1 cellular context compared by ENCODE assay signal in the genomic region with DNA sequence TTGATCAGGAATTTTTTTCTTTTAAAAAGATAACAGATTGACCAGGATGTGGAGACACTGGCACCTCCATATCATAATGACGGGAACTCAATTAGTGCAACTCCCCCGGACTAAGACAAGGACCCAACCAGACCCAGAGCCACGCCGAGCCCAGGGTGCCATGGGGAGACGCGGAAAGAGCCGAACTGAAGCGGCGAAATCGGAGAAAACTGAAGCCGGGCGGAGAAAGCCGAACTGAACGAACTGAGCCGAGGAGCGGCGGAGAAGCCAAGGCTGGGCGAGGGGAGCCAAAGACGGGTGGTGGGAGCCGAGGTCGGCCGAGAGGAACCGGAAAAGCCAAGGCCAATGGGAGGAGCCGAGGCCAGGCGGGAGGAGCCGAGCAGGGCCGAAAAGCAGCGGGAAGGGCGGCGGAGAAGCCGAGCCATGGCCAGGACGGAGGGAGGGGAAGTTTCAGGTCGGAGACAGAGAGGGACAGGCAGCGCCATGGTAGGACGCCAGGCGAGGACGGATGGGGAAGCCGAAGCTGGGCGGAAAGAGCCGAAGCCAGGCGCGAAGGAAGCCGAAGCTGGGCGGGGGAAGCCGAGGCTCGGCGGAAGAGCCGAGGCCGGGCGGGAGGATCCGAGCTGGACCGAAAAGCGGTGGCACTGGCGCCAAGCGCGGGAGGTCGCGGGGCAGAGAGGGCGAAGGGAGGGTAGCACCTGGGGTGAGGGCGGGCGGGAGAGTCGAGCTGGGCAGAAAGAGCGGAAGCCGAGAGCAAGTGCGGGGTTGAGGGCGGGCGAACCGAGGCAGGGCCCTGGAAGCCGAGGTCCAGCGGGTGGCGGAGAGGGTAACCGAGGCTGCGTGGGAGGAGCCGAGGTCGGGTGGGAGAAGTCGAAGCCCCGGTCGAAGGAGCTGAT.
TF ChIP-seq lines count a peak whose summit lies in the region.

No MANE protein-coding gene starts in this region.

TF ChIP-seq in HEK293, 187 proteins besides CTCF, POLR2A, EP300 and RAD21 (continued from another document and continues in another):
- TF ChIP-seq, protein P1, sequence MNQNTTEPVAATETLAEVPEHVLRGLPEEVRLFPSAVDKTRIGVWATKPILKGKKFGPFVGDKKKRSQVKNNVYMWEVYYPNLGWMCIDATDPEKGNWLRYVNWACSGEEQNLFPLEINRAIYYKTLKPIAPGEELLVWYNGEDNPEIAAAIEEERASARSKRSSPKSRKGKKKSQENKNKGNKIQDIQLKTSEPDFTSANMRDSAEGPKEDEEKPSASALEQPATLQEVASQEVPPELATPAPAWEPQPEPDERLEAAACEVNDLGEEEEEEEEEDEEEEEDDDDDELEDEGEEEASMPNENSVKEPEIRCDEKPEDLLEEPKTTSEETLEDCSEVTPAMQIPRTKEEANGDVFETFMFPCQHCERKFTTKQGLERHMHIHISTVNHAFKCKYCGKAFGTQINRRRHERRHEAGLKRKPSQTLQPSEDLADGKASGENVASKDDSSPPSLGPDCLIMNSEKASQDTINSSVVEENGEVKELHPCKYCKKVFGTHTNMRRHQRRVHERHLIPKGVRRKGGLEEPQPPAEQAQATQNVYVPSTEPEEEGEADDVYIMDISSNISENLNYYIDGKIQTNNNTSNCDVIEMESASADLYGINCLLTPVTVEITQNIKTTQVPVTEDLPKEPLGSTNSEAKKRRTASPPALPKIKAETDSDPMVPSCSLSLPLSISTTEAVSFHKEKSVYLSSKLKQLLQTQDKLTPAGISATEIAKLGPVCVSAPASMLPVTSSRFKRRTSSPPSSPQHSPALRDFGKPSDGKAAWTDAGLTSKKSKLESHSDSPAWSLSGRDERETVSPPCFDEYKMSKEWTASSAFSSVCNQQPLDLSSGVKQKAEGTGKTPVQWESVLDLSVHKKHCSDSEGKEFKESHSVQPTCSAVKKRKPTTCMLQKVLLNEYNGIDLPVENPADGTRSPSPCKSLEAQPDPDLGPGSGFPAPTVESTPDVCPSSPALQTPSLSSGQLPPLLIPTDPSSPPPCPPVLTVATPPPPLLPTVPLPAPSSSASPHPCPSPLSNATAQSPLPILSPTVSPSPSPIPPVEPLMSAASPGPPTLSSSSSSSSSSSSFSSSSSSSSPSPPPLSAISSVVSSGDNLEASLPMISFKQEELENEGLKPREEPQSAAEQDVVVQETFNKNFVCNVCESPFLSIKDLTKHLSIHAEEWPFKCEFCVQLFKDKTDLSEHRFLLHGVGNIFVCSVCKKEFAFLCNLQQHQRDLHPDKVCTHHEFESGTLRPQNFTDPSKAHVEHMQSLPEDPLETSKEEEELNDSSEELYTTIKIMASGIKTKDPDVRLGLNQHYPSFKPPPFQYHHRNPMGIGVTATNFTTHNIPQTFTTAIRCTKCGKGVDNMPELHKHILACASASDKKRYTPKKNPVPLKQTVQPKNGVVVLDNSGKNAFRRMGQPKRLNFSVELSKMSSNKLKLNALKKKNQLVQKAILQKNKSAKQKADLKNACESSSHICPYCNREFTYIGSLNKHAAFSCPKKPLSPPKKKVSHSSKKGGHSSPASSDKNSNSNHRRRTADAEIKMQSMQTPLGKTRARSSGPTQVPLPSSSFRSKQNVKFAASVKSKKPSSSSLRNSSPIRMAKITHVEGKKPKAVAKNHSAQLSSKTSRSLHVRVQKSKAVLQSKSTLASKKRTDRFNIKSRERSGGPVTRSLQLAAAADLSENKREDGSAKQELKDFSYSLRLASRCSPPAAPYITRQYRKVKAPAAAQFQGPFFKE (tag by site-specific recombination; IDR thresholded peaks at IDR 0.05; ENCODE audit: borderline replicate concordance): no peak
- TF ChIP-seq, protein P2, sequence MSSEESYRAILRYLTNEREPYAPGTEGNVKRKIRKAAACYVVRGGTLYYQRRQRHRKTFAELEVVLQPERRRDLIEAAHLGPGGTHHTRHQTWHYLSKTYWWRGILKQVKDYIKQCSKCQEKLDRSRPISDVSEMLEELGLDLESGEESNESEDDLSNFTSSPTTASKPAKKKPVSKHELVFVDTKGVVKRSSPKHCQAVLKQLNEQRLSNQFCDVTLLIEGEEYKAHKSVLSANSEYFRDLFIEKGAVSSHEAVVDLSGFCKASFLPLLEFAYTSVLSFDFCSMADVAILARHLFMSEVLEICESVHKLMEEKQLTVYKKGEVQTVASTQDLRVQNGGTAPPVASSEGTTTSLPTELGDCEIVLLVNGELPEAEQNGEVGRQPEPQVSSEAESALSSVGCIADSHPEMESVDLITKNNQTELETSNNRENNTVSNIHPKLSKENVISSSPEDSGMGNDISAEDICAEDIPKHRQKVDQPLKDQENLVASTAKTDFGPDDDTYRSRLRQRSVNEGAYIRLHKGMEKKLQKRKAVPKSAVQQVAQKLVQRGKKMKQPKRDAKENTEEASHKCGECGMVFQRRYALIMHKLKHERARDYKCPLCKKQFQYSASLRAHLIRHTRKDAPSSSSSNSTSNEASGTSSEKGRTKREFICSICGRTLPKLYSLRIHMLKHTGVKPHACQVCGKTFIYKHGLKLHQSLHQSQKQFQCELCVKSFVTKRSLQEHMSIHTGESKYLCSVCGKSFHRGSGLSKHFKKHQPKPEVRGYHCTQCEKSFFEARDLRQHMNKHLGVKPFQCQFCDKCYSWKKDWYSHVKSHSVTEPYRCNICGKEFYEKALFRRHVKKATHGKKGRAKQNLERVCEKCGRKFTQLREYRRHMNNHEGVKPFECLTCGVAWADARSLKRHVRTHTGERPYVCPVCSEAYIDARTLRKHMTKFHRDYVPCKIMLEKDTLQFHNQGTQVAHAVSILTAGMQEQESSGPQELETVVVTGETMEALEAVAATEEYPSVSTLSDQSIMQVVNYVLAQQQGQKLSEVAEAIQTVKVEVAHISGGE (tag by site-specific recombination; conservative IDR thresholded peaks at IDR 0.05; ENCODE audit: low read depth): peak; percentile 79
- no peak for TF ChIP-seq ZFP37 (tag by site-specific recombination; IDR thresholded peaks at IDR 0.05)
- TF ChIP-seq ZNF660 (tag by site-specific recombination; IDR thresholded peaks at IDR 0.05): no peak
- TF ChIP-seq ZNF366 (tag by site-specific recombination; conservative IDR thresholded peaks at IDR 0.05): peak; percentile 79
- no peak for TF ChIP-seq SCRT2 (tag by site-specific recombination; IDR thresholded peaks at IDR 0.05)
- TF ChIP-seq ZNF140 (tag by site-specific recombination; IDR thresholded peaks at IDR 0.05): no peak
- TF ChIP-seq PRDM1 (tag by site-specific recombination; IDR thresholded peaks at IDR 0.05): 0 out of 2 replicates have a peak, but pooled peaks have one; percentile 36
- no peak for TF ChIP-seq AEBP2 (tag by site-specific recombination; IDR thresholded peaks at IDR 0.05; ENCODE audit: borderline replicate concordance)
- TF ChIP-seq ZNF776 (tag by site-specific recombination; IDR thresholded peaks at IDR 0.05; ENCODE audit: borderline replicate concordance): no peak
- TF ChIP-seq ZNF341 (tag by site-specific recombination; IDR thresholded peaks at IDR 0.05; ENCODE audit: low read depth): peak; percentile 96
- TF ChIP-seq, protein P3, sequence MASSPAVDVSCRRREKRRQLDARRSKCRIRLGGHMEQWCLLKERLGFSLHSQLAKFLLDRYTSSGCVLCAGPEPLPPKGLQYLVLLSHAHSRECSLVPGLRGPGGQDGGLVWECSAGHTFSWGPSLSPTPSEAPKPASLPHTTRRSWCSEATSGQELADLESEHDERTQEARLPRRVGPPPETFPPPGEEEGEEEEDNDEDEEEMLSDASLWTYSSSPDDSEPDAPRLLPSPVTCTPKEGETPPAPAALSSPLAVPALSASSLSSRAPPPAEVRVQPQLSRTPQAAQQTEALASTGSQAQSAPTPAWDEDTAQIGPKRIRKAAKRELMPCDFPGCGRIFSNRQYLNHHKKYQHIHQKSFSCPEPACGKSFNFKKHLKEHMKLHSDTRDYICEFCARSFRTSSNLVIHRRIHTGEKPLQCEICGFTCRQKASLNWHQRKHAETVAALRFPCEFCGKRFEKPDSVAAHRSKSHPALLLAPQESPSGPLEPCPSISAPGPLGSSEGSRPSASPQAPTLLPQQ (tag by site-specific recombination; IDR thresholded peaks at IDR 0.05): peak; percentile 86
- TF ChIP-seq KLF8 (tag by site-specific recombination; IDR thresholded peaks at IDR 0.05): peak; percentile 77; the same call in 1 of the 2 replicates
- TF ChIP-seq, protein P4, sequence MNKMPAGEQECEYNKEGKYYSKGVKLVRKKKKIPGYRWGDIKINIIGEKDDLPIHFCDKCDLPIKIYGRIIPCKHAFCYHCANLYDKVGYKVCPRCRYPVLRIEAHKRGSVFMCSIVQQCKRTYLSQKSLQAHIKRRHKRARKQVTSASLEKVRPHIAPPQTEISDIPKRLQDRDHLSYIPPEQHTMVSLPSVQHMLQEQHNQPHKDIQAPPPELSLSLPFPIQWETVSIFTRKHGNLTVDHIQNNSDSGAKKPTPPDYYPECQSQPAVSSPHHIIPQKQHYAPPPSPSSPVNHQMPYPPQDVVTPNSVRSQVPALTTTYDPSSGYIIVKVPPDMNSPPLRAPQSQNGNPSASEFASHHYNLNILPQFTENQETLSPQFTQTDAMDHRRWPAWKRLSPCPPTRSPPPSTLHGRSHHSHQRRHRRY (tag by site-specific recombination; IDR thresholded peaks at IDR 0.05): no peak
- TF ChIP-seq KLF9 (tag by site-specific recombination; IDR thresholded peaks at IDR 0.05; ENCODE audit: low read depth): peak; percentile 66; the same call in 1 of the 2 replicates
- TF ChIP-seq ZBTB48 (tag by site-specific recombination; IDR thresholded peaks at IDR 0.05): 0 out of 2 replicates have a peak, but pooled peaks have one; percentile 14
- no peak for TF ChIP-seq ZNF404 (tag by site-specific recombination; IDR thresholded peaks at IDR 0.05)
- TF ChIP-seq ZNF747 (tag by site-specific recombination; IDR thresholded peaks at IDR 0.05): no peak
- no peak for TF ChIP-seq ZNF777 (tag by site-specific recombination; IDR thresholded peaks at IDR 0.05; ENCODE audit: borderline replicate concordance)
- TF ChIP-seq, protein P5, sequence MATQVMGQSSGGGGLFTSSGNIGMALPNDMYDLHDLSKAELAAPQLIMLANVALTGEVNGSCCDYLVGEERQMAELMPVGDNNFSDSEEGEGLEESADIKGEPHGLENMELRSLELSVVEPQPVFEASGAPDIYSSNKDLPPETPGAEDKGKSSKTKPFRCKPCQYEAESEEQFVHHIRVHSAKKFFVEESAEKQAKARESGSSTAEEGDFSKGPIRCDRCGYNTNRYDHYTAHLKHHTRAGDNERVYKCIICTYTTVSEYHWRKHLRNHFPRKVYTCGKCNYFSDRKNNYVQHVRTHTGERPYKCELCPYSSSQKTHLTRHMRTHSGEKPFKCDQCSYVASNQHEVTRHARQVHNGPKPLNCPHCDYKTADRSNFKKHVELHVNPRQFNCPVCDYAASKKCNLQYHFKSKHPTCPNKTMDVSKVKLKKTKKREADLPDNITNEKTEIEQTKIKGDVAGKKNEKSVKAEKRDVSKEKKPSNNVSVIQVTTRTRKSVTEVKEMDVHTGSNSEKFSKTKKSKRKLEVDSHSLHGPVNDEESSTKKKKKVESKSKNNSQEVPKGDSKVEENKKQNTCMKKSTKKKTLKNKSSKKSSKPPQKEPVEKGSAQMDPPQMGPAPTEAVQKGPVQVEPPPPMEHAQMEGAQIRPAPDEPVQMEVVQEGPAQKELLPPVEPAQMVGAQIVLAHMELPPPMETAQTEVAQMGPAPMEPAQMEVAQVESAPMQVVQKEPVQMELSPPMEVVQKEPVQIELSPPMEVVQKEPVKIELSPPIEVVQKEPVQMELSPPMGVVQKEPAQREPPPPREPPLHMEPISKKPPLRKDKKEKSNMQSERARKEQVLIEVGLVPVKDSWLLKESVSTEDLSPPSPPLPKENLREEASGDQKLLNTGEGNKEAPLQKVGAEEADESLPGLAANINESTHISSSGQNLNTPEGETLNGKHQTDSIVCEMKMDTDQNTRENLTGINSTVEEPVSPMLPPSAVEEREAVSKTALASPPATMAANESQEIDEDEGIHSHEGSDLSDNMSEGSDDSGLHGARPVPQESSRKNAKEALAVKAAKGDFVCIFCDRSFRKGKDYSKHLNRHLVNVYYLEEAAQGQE (tag by site-specific recombination; IDR thresholded peaks at IDR 0.05): no peak; the same call in 1 of the 2 replicates
- no peak for TF ChIP-seq ZNF837 (tag by site-specific recombination; IDR thresholded peaks at IDR 0.05)
- TF ChIP-seq, protein P6, sequence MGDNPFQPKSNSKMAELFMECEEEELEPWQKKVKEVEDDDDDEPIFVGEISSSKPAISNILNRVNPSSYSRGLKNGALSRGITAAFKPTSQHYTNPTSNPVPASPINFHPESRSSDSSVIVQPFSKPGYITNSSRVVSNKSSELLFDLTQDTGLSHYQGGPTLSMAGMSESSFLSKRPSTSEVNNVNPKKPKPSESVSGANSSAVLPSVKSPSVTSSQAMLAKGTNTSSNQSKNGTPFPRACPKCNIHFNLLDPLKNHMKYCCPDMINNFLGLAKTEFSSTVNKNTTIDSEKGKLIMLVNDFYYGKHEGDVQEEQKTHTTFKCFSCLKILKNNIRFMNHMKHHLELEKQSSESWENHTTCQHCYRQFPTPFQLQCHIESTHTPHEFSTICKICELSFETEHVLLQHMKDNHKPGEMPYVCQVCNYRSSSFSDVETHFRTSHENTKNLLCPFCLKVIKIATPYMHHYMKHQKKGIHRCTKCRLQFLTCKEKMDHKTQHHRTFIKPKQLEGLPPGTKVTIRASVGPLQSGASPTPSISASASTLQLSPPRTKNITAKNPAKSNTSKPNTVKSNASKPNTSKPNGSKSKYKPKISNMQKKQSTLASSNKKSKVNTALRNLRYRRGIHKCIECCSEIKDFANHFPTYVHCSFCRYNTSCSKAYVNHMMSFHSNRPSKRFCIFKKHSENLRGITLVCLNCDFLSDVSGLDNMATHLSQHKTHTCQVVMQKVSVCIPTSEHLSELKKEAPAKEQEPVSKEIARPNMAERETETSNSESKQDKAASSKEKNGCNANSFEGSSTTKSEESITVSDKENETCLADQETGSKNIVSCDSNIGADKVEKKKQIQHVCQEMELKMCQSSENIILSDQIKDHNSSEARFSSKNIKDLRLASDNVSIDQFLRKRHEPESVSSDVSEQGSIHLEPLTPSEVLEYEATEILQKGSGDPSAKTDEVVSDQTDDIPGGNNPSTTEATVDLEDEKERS (tag by site-specific recombination; IDR thresholded peaks at IDR 0.05): 0 out of 2 replicates have a peak, but pooled peaks have one; percentile 50
- peak; percentile 77 for TF ChIP-seq KLF16 (tag by site-specific recombination; IDR thresholded peaks at IDR 0.05)
- peak; percentile 74; the same call in 1 of the 2 replicates for TF ChIP-seq ZNF76 (tag by site-specific recombination; IDR thresholded peaks at IDR 0.05; ENCODE audit: borderline replicate concordance, low read depth)
- TF ChIP-seq, protein P7, sequence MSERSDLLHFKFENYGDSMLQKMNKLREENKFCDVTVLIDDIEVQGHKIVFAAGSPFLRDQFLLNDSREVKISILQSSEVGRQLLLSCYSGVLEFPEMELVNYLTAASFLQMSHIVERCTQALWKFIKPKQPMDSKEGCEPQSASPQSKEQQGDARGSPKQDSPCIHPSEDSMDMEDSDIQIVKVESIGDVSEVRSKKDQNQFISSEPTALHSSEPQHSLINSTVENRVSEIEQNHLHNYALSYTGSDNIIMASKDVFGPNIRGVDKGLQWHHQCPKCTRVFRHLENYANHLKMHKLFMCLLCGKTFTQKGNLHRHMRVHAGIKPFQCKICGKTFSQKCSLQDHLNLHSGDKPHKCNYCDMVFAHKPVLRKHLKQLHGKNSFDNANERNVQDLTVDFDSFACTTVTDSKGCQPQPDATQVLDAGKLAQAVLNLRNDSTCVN (tag by site-specific recombination; optimal IDR thresholded peaks at IDR 0.05): peak; percentile 53
